8 cellular contexts compared by ENCODE assay signal in genomic region chr1:63322248-63322943, GRCh38. TPM values are rescaled to one million over a fixed set of nuclear protein-coding genes. Genes with fewer than 3 reads are reported as not detected.
A peak's percentile ranks its signal among the peaks of the same experiment; 100 is the strongest.
DNase-seq lines count a peak whose midpoint lies in the region; ATAC-seq and TF ChIP-seq lines count a peak whose summit lies in the region.

FOXD3 (plus strand) TSS chr1:63322567; CDS start chr1:63323059, 492 bp downstream.

- POLR2A ChIA-PET in A673 (lab: Charles Lee; ENCODE audit: low non-redundant PET): no interaction called here
- POLR2A ChIA-PET in OCI-LY7 (lab: Charles Lee): interaction anchor here (0.6 to 0.7 kb wide), 3 partner anchors 9 to 123 kb away, joined by 3 to 7 read pairs (median 3); no protein-coding TSS in a partner anchor

- H3K4me3 ChIP-seq in A673 (ENCODE audit: low read depth, low read length, poor library complexity, severe bottlenecking) (peak within 1 kb of the TSS; percentile 81), GM12864 (ENCODE audit: low read depth, low read length) (peak within 1 kb of the TSS; percentile 76), OCI-LY7 (ENCODE audit: low read depth, low read length, poor library complexity, severe bottlenecking) (peak within 1 kb of the TSS; percentile 76), cardiac fibroblast (replicated peaks in 1 of 2; ENCODE audit: low read depth in 2 of 2, low read length in 2 of 2) (peak within 1 kb of the TSS; percentile 40 to 52), left lung (peak within 1 kb of the TSS; percentile 29 to 59)

- BruUV-seq in A673 (replicated peaks; lab: Mats Ljungman, UMichigan) (no TSS peak), OCI-LY7 (replicated peaks; lab: Mats Ljungman, UMichigan) (no TSS peak)

- peak within 1 kb of the TSS; percentile 96 for H2AFZ ChIP-seq in OCI-LY7 (ENCODE audit: low read length)

- intact Hi-C loops in A673 (cut with micrococcal nuclease; ENCODE audit: unreplicated experiment): loop anchor here (5.0 to 10.0 kb wide), 2 partner anchors 212 to 480 kb away; no protein-coding TSS in a partner anchor
- intact Hi-C loops in OCI-LY7 (cut with micrococcal nuclease; ENCODE audit: unreplicated experiment): no loop called here
- intact Hi-C loops in left lung (cut with DNase I): no loop called here

- TF ChIP-seq CTCF in A673 (conservative IDR thresholded peaks at IDR 0.05; ENCODE audit: low read depth, low read length) (no peak), GM12864 (IDR thresholded peaks at IDR 0.05; ENCODE audit: low read depth, low read length, missing control alignments) (no peak), OCI-LY7 (conservative IDR thresholded peaks at IDR 0.05; ENCODE audit: low read length) (no peak), cardiac fibroblast (IDR thresholded peaks at IDR 0.05; ENCODE audit: low read depth, low read length) (no peak), left lung (IDR thresholded peaks at IDR 0.05) (no peak)

- H3K9me3 ChIP-seq in A673 (ENCODE audit: low read depth, low read length, poor library complexity, severe bottlenecking) (no peaks in the 10 kb centered on the region), OCI-LY7 (ENCODE audit: low read length) (no peaks in the 10 kb centered on the region), left lung (no peaks in the 10 kb centered on the region)

- H3K36me3 ChIP-seq in A673 (ENCODE audit: insufficient read depth, low read length, poor library complexity, severe bottlenecking) (no peaks in the 10 kb centered on the region), OCI-LY7 (ENCODE audit: insufficient read depth, low read length) (no peaks in the 10 kb centered on the region), left lung (no peaks in the 10 kb centered on the region)

- H3K9me2 ChIP-seq in OCI-LY7 (ENCODE audit: insufficient read depth, low read length): no peaks in the 10 kb centered on the region

- DNase-seq in A673 (ENCODE audit: low spot score) (peak; percentile 87), GM12864 (ENCODE audit: low read depth) (peak; percentile 21), OCI-LY7 (ENCODE audit: low spot score) (peak; percentile 56), cardiac fibroblast (ENCODE audit: low read depth in 2 of 2) (peak; percentile 36 to 45), left lung (peak; percentile 65 to 94), stromal cell of bone marrow (ENCODE audit: low read depth) (peak; percentile 10)

- H3K27ac ChIP-seq in A673 (ENCODE audit: low read depth, low read length, poor library complexity, severe bottlenecking): peak within 1 kb of the TSS; percentile 68
- H3K27ac ChIP-seq in OCI-LY7 (ENCODE audit: low read depth, low read length, poor library complexity, severe bottlenecking): no peak within 1 kb of the TSS
- no peak within 1 kb of the TSS for H3K27ac ChIP-seq in left lung

- CTCF ChIA-PET in A673 (lab: Charles Lee) (interaction anchor here (1.0 kb wide), 1 partner anchor 132 kb away, joined by 7 read pairs; no protein-coding TSS in a partner anchor), OCI-LY7 (lab: Charles Lee; ENCODE audit: unreplicated experiment) (no interaction called here)

- H3K4me1 ChIP-seq in A673 (ENCODE audit: insufficient read depth, low read length, poor library complexity, severe bottlenecking): peaks cover 7% of the 10 kb centered on the region
- H3K4me1 ChIP-seq in OCI-LY7 (ENCODE audit: insufficient read depth, low read length, poor library complexity, severe bottlenecking): peaks cover 14% of the 10 kb centered on the region
- peaks cover 11 to 51% of the 10 kb centered on the region in 2 donors for H3K4me1 ChIP-seq in left lung

- H3K4me2 ChIP-seq in OCI-LY7 (ENCODE audit: low read length): peak within 1 kb of the TSS; percentile 83

- peaks cover 23% of the 10 kb centered on the region for H3K27me3 ChIP-seq in A673 (replicated peaks; ENCODE audit: insufficient read depth, low read depth, low read length, poor library complexity)
- peaks cover 100% of the 10 kb centered on the region in 2 donors for H3K27me3 ChIP-seq in left lung

- H3K79me2 ChIP-seq in OCI-LY7 (ENCODE audit: insufficient read depth, low read depth, low read length): no peaks in the 10 kb centered on the region

- ATAC-seq in HG03066 (IDR thresholded peaks at IDR 0.05; ENCODE audit: low read depth, unreplicated experiment): peak; percentile 35
- ATAC-seq in left lung: peak; percentile 63
- ATAC-seq in HG03159 (IDR thresholded peaks at IDR 0.05; ENCODE audit: unreplicated experiment): no peak

- no peaks in the 10 kb centered on the region for H4K20me1 ChIP-seq in OCI-LY7 (ENCODE audit: insufficient read depth, low read length)

RNA-seq across cellular contexts. Expression of gene FOXD3, which starts in this region (rescaled TPM):
- total RNA-seq in A673 (2021) (4.5 and 4.7 TPM in 2 replicates), OCI-LY7 (2022) (not detected in 2 replicates), left lung (not detected)
- total RNA-seq in OCI-LY7 (2014; rRNA removed; shearing (Covaris generic)): 0.06 TPM in 1 of 2 replicates, not detected in the other

Comparison
In these comparisons a context has a peak if more than half of its experiments do, and no peak if none do; other contexts are left out.
1. Peak in DNase-seq, H3K4me3 ChIP-seq and H3K4me2 ChIP-seq in OCI-LY7; RNA of the gene not detected or under 1 TPM.
2. Peak in DNase-seq, ATAC-seq and H3K4me3 ChIP-seq in left lung; RNA of the gene not detected or under 1 TPM.
3. DNase-seq: peak in every context shown above with its lines; median percentile 87 in A673; 80 in left lung; 56 in OCI-LY7; 40 in cardiac fibroblast; 21 in GM12864; 10 in stromal cell of bone marrow.